ENCODE assay signal across 1 cellular context in the genomic region with DNA sequence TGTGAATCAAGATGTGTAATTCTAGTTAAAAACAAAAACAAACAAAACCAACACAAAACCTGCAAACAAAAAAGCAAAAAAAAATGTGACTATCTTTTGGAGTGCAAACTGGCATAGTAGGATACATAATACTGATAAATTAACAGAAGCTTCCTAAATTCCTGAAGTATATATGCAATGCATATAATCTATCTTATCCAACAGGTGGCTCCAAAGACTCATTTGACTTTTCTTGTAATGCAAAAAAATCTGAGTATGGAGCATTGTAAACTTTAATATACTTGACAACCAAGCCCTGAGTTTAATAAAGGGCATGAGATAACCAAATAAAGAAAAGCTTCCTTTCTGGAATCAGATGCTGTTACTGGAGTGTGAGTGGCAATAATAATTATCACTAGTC.
TF ChIP-seq lines count a peak whose summit lies in the region.

No MANE protein-coding gene starts in this region.

TF ChIP-seq in GM23338, 12 proteins besides CTCF, POLR2A, EP300 and RAD21 (continued from another document):
- TF ChIP-seq ZNF462 (CRISPR knock-in tag; IDR thresholded peaks at IDR 0.05): no peak
- no peak for TF ChIP-seq JUNB (IDR thresholded peaks at IDR 0.05; ENCODE audit: unreplicated experiment)
- no peak for TF ChIP-seq ZNF331 (CRISPR knock-in tag; IDR thresholded peaks at IDR 0.05; ENCODE audit: low read depth)
- no peak for TF ChIP-seq REST (IDR thresholded peaks at IDR 0.05; ENCODE audit: unreplicated experiment)
- TF ChIP-seq NANOG (IDR thresholded peaks at IDR 0.05; ENCODE audit: borderline replicate concordance): no peak
- TF ChIP-seq POLR2AphosphoS5 (IDR thresholded peaks at IDR 0.05; ENCODE audit: low read depth): no peak
- TF ChIP-seq ZNF114 (CRISPR knock-in tag; IDR thresholded peaks at IDR 0.05): no peak
- no peak for TF ChIP-seq STAT1 (IDR thresholded peaks at IDR 0.05; ENCODE audit: unreplicated experiment)
